ENCODE assay signal across 14 cellular contexts in the genomic region with DNA sequence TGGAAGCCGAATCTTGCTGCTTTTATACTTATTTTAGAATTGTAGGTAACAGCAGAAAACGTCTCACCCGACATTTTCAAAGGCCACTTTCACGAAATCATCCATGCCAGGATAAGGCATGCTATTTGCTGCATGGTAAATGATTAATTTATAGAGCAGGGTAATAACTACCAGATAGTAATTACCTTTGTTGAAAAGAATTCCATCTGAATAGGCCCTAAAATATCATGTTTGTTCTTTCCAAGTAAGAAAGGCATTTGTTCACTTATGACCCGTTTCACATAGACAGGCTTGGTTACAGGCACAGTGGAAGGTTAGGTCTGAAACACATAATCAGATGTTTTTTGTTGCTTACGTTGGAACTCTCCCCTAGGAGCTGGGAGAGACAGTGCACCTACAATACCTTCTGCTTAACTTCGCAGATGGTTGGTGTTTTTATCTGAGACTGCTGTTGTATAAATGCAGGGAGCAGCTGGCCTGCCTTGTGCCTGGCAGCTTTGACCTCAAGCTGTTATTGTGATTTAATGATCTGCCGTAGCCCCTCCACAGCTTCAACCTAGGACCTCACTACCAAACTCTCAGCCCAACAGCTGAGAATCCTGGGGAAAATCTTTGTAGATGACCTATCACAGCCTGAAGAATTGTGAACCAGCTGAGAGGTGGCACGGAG. TPM values are rescaled to one million over a fixed set of nuclear protein-coding genes. Genes with fewer than 3 reads are reported as not detected.
DNase-seq lines count a peak whose midpoint lies in the region; ATAC-seq and TF ChIP-seq lines count a peak whose summit lies in the region.
"Had no signal": no experiment of that assay in that cellular context is flagged by ENCODE, and none has a peak within 500 bp of the region (broad histone marks: within the 10 kb centered on the region; RNA-seq: fewer than 3 reads in every experiment).

No MANE protein-coding gene starts in this region.

- H3K4me1 ChIP-seq in neuron (ENCODE audit: insufficient read depth, low read length) = peaks cover 22% of the 10 kb centered on the region
- H3K4me1 ChIP-seq in heart left ventricle = peaks cover 0 to 24% (median 6%) of the 10 kb centered on the region in 12 donors

- H2AFZ ChIP-seq in neuron (ENCODE audit: low read depth, low read length) = peak overlapping the region; percentile 4

- 83 to 87% (median 85%) methylated on average over 9 of the region's 9 CpGs for WGBS in heart left ventricle, 4 donors

- TF ChIP-seq CTCF in glutamatergic neuron (IDR thresholded peaks at IDR 0.05; ENCODE audit: partially characterized antibody, unreplicated experiment) (no peak), heart left ventricle (IDR thresholded peaks at IDR 0.05) (no peak)

- H3K27ac ChIP-seq in heart left ventricle = no peak overlapping the region
- H3K27ac ChIP-seq: coronary artery, left ventricle myocardium inferior, psoas muscle had no signal

- peaks cover 37% of the 10 kb centered on the region for H3K4me1 Mint-ChIP-seq in glutamatergic neuron (ENCODE audit: low read depth, unreplicated experiment)

- H3K36me3 ChIP-seq in neuron (ENCODE audit: insufficient read depth, low read length) (no peaks in the 10 kb centered on the region), heart left ventricle (peaks cover 0 to 6% (median 0%) of the 10 kb centered on the region in 9 donors)
- H3K36me3 ChIP-seq: left ventricle myocardium inferior had no signal

- ATAC-seq in GM18873 (IDR thresholded peaks at IDR 0.05; ENCODE audit: low FRiP score, unreplicated experiment) = no peak
- no peak for ATAC-seq in heart left ventricle
- ATAC-seq: Panc1, psoas muscle had no signal

- peak; percentile 26 for DNase-seq in DMS53 treated with DMSO at 0.1 percent for 48 hours (lab: John Stamatoyannopoulos, UW; ENCODE audit: unreplicated experiment)
- peak; percentile 86 for DNase-seq in NCI-H524 treated with DMSO at 0.1 percent for 48 hours (lab: John Stamatoyannopoulos, UW)
- DNase-seq in glutamatergic neuron = peak; percentile 43
- DNase-seq in heart left ventricle = no peak
- DNase-seq in NCI-H128 (lab: John Stamatoyannopoulos, UW; ENCODE audit: unreplicated experiment) = no peak
- DNase-seq in NCI-H1105 treated with DMSO at 0.1 percent for 48 hours (lab: John Stamatoyannopoulos, UW) = no peak
- DNase-seq: CD8-positive, alpha-beta memory T cell; left ventricle myocardium inferior; NCI-H187 treated with DMSO at 0.1 percent for 48 hours; psoas muscle had no signal

- H3K4me3 ChIP-seq in neuron (ENCODE audit: low read length) = no peak overlapping the region
- no peak overlapping the region for H3K4me3 ChIP-seq in heart left ventricle

- H3K9me3 ChIP-seq in neuron (ENCODE audit: low read length) = no peaks in the 10 kb centered on the region
- H3K9me3 ChIP-seq in heart left ventricle = peaks cover 0 to 5% (median 0%) of the 10 kb centered on the region in 12 donors
- H3K9me3 ChIP-seq: left ventricle myocardium inferior, psoas muscle had no signal

- peak overlapping the region; percentile 97 for H3K27ac Mint-ChIP-seq in glutamatergic neuron (ENCODE audit: unreplicated experiment)

- H3K27me3 Mint-ChIP-seq in glutamatergic neuron (ENCODE audit: unreplicated experiment) = peaks cover 23% of the 10 kb centered on the region

- peak overlapping the region; percentile 95 for H3K4me3 Mint-ChIP-seq in glutamatergic neuron (ENCODE audit: unreplicated experiment)

- H3K36me3 Mint-ChIP-seq in glutamatergic neuron (ENCODE audit: unreplicated experiment) = no peaks in the 10 kb centered on the region
- H3K36me3 Mint-ChIP-seq: CD8-positive, alpha-beta memory T cell had no signal

- H3K27me3 ChIP-seq in neuron (ENCODE audit: insufficient read depth, low read length) = no peaks in the 10 kb centered on the region
- peaks cover 0 to 34% (median 0%) of the 10 kb centered on the region in 9 donors for H3K27me3 ChIP-seq in heart left ventricle

- H3K9me3 Mint-ChIP-seq in glutamatergic neuron (ENCODE audit: unreplicated experiment) = peaks cover 28% of the 10 kb centered on the region
- H3K9me3 Mint-ChIP-seq: CD8-positive, alpha-beta memory T cell had no signal

- TF ChIP-seq POLR2A in heart left ventricle (IDR thresholded peaks at IDR 0.05) = no peak

- intact Hi-C loops in heart left ventricle (cut with DNase I) = no loop called here

RNA-seq across cellular contexts. Expression of gene SLC44A3, which starts 1.6 kb away (rescaled TPM):
- total RNA-seq in glutamatergic neuron (ENCODE audit: unreplicated experiment) (129 TPM), heart left ventricle (1 to 10 TPM; 2.7 to 8.8 (median 5.9) TPM)
- polyA plus RNA-seq in heart left ventricle = 1 to 10 TPM; 1.3 to 1.4 TPM

Comparison
In these comparisons a context has a peak if more than half of its experiments do, and no peak if none do; other contexts are left out.
1. DNase-seq: peak in DMS53 treated with DMSO at 0.1 percent for 48 hours (single experiment), NCI-H524 treated with DMSO at 0.1 percent for 48 hours (single experiment) and glutamatergic neuron (single experiment); none in heart left ventricle (0 of 5), NCI-H128 (single experiment) and NCI-H1105 treated with DMSO at 0.1 percent for 48 hours (single experiment).
2. RNA of gene SLC44A3, which starts 1.6 kb away (total RNA-seq): 129 TPM in glutamatergic neuron (single experiment); 2.7 to 8.8 TPM in heart left ventricle; every median in the first group is over 10 times any median in the second.